Comparison of ENCODE assay signal across 8 cellular contexts in genomic region chrX:107684956-107685385, GRCh38. TPM values are rescaled to one million over a fixed set of nuclear protein-coding genes. Genes with fewer than 3 reads are reported as not detected.
DNase-seq lines count a peak whose midpoint lies in the region; ATAC-seq and TF ChIP-seq lines count a peak whose summit lies in the region.

No MANE protein-coding gene starts in this region.

- DNase-seq in NB4 (ENCODE audit: low read depth) (peak; percentile 97), dermis blood vessel endothelial cell (peak; percentile 83), mucosa of gallbladder (ENCODE audit: low spot score) (peak; percentile 88), NCI-H69 (lab: John Stamatoyannopoulos, UW) (no peak)
- DNase-seq in activated CD4-positive, alpha-beta T cell treated with anti-CD3 and anti-CD28 coated beads for 1 hour, result no peak

- H3K4me3 ChIP-seq in NB4 (ENCODE audit: low read depth, low read length), result no peak overlapping the region

- ATAC-seq in GM18867 (IDR thresholded peaks at IDR 0.05; ENCODE audit: unreplicated experiment) (peak; percentile 56), HG02588 (IDR thresholded peaks at IDR 0.05; ENCODE audit: unreplicated experiment) (peak; percentile 76), HG02840 (IDR thresholded peaks at IDR 0.05; ENCODE audit: low FRiP score, unreplicated experiment) (no peak)

- TF ChIP-seq POLR2A in NB4 (IDR thresholded peaks at IDR 0.05; ENCODE audit: extremely low read depth, insufficient read length), result peak; percentile 29

- no peak for TF ChIP-seq CTCF in NB4 (IDR thresholded peaks at IDR 0.05; ENCODE audit: low read depth, low read length)

RNA-seq across cellular contexts. Expression of gene PRPS1, which starts 56.7 kb away (rescaled TPM):
- total RNA-seq in dermis blood vessel endothelial cell (25.7 and 39.5 TPM in 2 replicates), mucosa of gallbladder (19.0 TPM)

Comparison
In these comparisons a context has a peak if more than half of its experiments do, and no peak if none do; other contexts are left out.
1. DNase-seq: peak in NB4 (single experiment), dermis blood vessel endothelial cell (single experiment) and mucosa of gallbladder (single experiment); none in NCI-H69 (single experiment) and activated CD4-positive, alpha-beta T cell treated with anti-CD3 and anti-CD28 coated beads for 1 hour (single experiment).